Comparison of ENCODE assay signal across 8 cellular contexts in the genomic region with DNA sequence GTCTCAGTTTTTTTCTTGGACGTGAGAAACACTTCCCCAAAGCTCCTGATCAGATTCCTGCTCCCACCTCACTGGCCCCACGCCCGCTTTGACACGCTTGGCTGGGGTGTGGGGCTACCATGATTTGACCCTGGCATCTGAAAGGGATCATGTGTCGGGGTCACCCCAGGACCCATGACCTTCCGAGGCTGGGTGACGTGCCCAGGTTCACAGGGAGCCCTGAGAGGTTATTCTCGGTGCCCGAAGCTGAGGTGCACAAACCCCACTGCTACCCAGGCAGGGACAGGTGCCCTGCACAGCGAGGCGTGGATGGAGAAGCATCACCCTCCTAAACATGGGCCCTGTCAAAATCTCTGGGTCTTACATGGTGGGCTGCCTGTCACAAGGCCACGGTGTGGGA.
"Had no signal": no experiment of that assay in that cellular context is flagged by ENCODE, and none has a peak within 500 bp of the region (broad histone marks: within the 10 kb centered on the region; RNA-seq: fewer than 3 reads in every experiment).

No MANE protein-coding gene starts in this region.

- FAIRE-seq: G401.6, GM12878, GM12891, GM12892, GM18507, GM19239 had no signal

- H3K4me3 ChIP-seq: GM12878 had no signal

- ATAC-seq: GM12878 had no signal

- DNase-seq: GDM1, GF-D8 had no signal
